Comparison of ENCODE assay signal across 7 cellular contexts in genomic region chr15:40358492-40359353, GRCh38. TPM values are rescaled to one million over a fixed set of nuclear protein-coding genes. Genes with fewer than 3 reads are reported as not detected.
DNase-seq lines count a peak whose midpoint lies in the region; ATAC-seq and TF ChIP-seq lines count a peak whose summit lies in the region.
"Had no signal": no experiment of that assay in that cellular context is flagged by ENCODE, and none has a peak within 500 bp of the region (broad histone marks: within the 10 kb centered on the region; RNA-seq: fewer than 3 reads in every experiment).

No MANE protein-coding gene starts in this region.

- peaks cover 6% of the 10 kb centered on the region for H3K27me3 Mint-ChIP-seq in CD4-positive, CD25-positive, alpha-beta regulatory T cell

- ATAC-seq in CD4-positive, CD25-positive, alpha-beta regulatory T cell (ENCODE audit: low read depth in 2 of 2), result peak in 1 of 2 donors; percentile 17
- ATAC-seq in HG02588 (IDR thresholded peaks at IDR 0.05; ENCODE audit: unreplicated experiment), result peak; percentile 12

- H3K4me1 Mint-ChIP-seq in CD4-positive, CD25-positive, alpha-beta regulatory T cell, result peaks cover 0 to 25% (median 10%) of the 10 kb centered on the region in 4 donors

- no peaks in the 10 kb centered on the region for H3K36me3 ChIP-seq in CD4-positive, CD25-positive, alpha-beta regulatory T cell (ENCODE audit: control insufficient read depth, insufficient read depth, low read length)

- no peaks in the 10 kb centered on the region for H3K9me3 Mint-ChIP-seq in CD4-positive, CD25-positive, alpha-beta regulatory T cell

- peak overlapping the region; percentile 35 for H3K4me3 ChIP-seq in CD4-positive, CD25-positive, alpha-beta regulatory T cell (ENCODE audit: low read depth, low read length)
- H3K4me3 ChIP-seq in WI38 (ENCODE audit: low read depth, low read length) (peak overlapping the region; percentile 45), iPS-18c (ENCODE audit: insufficient read depth, low read depth, low read length) (peak overlapping the region; percentile 56)

- peaks cover 8% of the 10 kb centered on the region for H3K36me3 Mint-ChIP-seq in CD4-positive, CD25-positive, alpha-beta regulatory T cell

- no peaks in the 10 kb centered on the region for H3K27me3 ChIP-seq in CD4-positive, CD25-positive, alpha-beta regulatory T cell (ENCODE audit: control insufficient read depth, insufficient read depth, low read length)

- DNase-seq in CD4-positive, CD25-positive, alpha-beta regulatory T cell, result peak in 2 of 3 donors; percentile 33 to 44
- no peak for DNase-seq in HEK293T (ENCODE audit: extremely low spot score)
- no peak for DNase-seq in NCI-H526 treated with DMSO at 0.1 percent for 48 hours (lab: John Stamatoyannopoulos, UW)

- no peak overlapping the region for H3K27ac ChIP-seq in CD4-positive, CD25-positive, alpha-beta regulatory T cell (ENCODE audit: insufficient read depth, low read length, poor library complexity, severe bottlenecking)

- CTCF ChIA-PET in HEK293T (lab: Yijun Ruan, JAX), result no interaction called here

- H3K4me3 Mint-ChIP-seq in CD4-positive, CD25-positive, alpha-beta regulatory T cell, result peak overlapping the region; percentile 74 to 88 (median 81)

- peak overlapping the region in 1 of 3 donors; percentile 15 for H3K27ac Mint-ChIP-seq in CD4-positive, CD25-positive, alpha-beta regulatory T cell

- POLR2A ChIA-PET in HEK293T (lab: Yijun Ruan, JAX), result no interaction called here

- H3K4me1 ChIP-seq in CD4-positive, CD25-positive, alpha-beta regulatory T cell (ENCODE audit: control insufficient read depth, insufficient read depth, low read length, poor library complexity, severe bottlenecking), result peaks cover 15% of the 10 kb centered on the region

- TF ChIP-seq CTCF in WI38 (IDR thresholded peaks at IDR 0.05; ENCODE audit: low read depth, low read length), result no peak

- no peaks in the 10 kb centered on the region for H3K9me3 ChIP-seq in CD4-positive, CD25-positive, alpha-beta regulatory T cell (ENCODE audit: control insufficient read depth in 2 of 2, low read length in 2 of 2)
- H3K9me3 ChIP-seq in iPS-18c (ENCODE audit: control insufficient read depth, insufficient read depth, low read length), result no peaks in the 10 kb centered on the region

TF ChIP-seq in HEK293T, 16 proteins besides CTCF, POLR2A, EP300 and RAD21:
- no peak for TF ChIP-seq L3MBTL2 (conservative IDR thresholded peaks at IDR 0.05)
- no peak for TF ChIP-seq FOXM1 (IDR thresholded peaks at IDR 0.05; ENCODE audit: borderline replicate concordance)
- no peak for TF ChIP-seq FOXA1 (IDR thresholded peaks at IDR 0.05)

RNA-seq across cellular contexts. Expression of gene DISP2, which starts 0.7 kb away (rescaled TPM):
- 0.22 TPM for total RNA-seq in CD4-positive, CD25-positive, alpha-beta regulatory T cell
- under 1 TPM; 0.10 to 0.54 (median 0.21) TPM for polyA plus RNA-seq in CD4-positive, CD25-positive, alpha-beta regulatory T cell

RNA-seq across cellular contexts. Expression of gene PHGR1, which starts 7.9 kb away (rescaled TPM):
- total RNA-seq in CD4-positive, CD25-positive, alpha-beta regulatory T cell, result not detected
- not detected for polyA plus RNA-seq in CD4-positive, CD25-positive, alpha-beta regulatory T cell
- total RNA-seq: NCI-H460 had no signal

RNA-seq across cellular contexts. Expression of gene CCDC9B, which starts 18.0 kb away (rescaled TPM):
- 3.7 TPM for total RNA-seq in CD4-positive, CD25-positive, alpha-beta regulatory T cell
- polyA plus RNA-seq in CD4-positive, CD25-positive, alpha-beta regulatory T cell, result under 1 TPM in 1 of 4 donors, not detected in 3; 0.10 TPM

RNA-seq across cellular contexts. Expression of gene KNSTRN, which starts 23.8 kb away (rescaled TPM):
- total RNA-seq in CD4-positive, CD25-positive, alpha-beta regulatory T cell, result 10.5 TPM
- 1 to 10 TPM; 3.3 to 6.1 (median 4.4) TPM for polyA plus RNA-seq in CD4-positive, CD25-positive, alpha-beta regulatory T cell

RNA-seq across cellular contexts. Expression of gene INAFM2, which starts 35.2 kb away (rescaled TPM):
- total RNA-seq in CD4-positive, CD25-positive, alpha-beta regulatory T cell, result 10.0 TPM
- 1 to 10 TPM in 3 of 4 donors, under 1 TPM in 1; 0.67 to 2.2 (median 1.7) TPM for polyA plus RNA-seq in CD4-positive, CD25-positive, alpha-beta regulatory T cell

Comparison
In these comparisons a context has a peak if more than half of its experiments do, and no peak if none do; other contexts are left out.
1. DNase-seq: peak in CD4-positive, CD25-positive, alpha-beta regulatory T cell (2 of 3); none in HEK293T (single experiment) and NCI-H526 treated with DMSO at 0.1 percent for 48 hours (single experiment).
2. Peak in every context shown above with its lines, with median percentiles within 50 percentile points of each other: H3K4me3 ChIP-seq.